Comparison of ENCODE assay signal across 1 cellular context in the genomic region with DNA sequence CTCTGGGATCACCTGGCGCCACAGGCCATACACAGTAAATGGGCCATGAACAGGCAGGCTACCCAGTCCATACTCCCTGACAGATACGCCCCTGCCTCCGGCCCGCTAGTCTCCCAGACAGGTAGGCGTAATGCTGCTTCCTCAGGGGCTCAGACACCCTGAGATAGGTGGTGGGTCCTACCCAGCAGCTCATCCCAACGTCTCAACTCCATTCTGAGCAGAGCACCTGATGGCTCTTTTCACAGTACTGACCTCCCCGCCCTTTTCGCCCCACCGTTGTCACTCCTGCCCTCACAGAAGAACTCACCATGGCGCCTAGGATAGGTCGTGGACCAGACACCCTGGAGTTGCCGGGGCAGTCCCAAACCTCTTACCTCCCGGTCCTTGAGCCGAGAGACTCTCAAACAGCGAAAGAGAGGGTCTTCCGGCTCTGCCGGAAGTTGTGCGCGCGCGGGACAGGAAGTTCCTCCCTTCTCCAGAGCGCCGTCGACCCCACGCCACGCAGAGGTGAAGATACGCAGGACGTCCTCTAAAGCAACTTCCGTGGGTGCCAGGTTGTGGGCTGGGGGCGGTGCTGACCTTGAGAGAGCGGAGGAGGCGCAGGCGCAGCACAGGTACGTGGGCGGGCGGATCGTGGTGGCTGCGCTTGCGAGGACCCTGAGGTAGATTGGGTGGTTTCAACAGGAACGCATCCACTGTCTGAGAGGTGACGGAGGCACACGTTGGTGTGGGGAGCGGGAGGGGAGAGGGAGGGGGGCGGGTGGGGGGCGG.
TF ChIP-seq lines count a peak whose summit lies in the region.

A gene (minus strand): TSS at position 432 of the 771 bp plus-strand sequence. CDS start 122 bp downstream, at position 310.

TF ChIP-seq in K562, 482 proteins besides CTCF, POLR2A, EP300 and RAD21 (continued from another document):
- TF ChIP-seq, protein P1, sequence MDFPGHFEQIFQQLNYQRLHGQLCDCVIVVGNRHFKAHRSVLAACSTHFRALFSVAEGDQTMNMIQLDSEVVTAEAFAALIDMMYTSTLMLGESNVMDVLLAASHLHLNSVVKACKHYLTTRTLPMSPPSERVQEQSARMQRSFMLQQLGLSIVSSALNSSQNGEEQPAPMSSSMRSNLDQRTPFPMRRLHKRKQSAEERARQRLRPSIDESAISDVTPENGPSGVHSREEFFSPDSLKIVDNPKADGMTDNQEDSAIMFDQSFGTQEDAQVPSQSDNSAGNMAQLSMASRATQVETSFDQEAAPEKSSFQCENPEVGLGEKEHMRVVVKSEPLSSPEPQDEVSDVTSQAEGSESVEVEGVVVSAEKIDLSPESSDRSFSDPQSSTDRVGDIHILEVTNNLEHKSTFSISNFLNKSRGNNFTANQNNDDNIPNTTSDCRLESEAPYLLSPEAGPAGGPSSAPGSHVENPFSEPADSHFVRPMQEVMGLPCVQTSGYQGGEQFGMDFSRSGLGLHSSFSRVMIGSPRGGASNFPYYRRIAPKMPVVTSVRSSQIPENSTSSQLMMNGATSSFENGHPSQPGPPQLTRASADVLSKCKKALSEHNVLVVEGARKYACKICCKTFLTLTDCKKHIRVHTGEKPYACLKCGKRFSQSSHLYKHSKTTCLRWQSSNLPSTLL (IDR thresholded peaks at IDR 0.05), result no peak
- TF ChIP-seq DNMT1 (IDR thresholded peaks at IDR 0.05) (no peak), L3MBTL2 (IDR thresholded peaks at IDR 0.05) (peak; percentile 68), ZNF77 (CRISPR knock-in tag; IDR thresholded peaks at IDR 0.05) (no peak), ETV1 (tag; conservative IDR thresholded peaks at IDR 0.05; ENCODE audit: low read depth) (peak; percentile 70), SREBF2 (CRISPR knock-in tag; IDR thresholded peaks at IDR 0.05) (no peak), ZNF444 (CRISPR knock-in tag; IDR thresholded peaks at IDR 0.05) (no peak), POLR2B (IDR thresholded peaks at IDR 0.05; ENCODE audit: low read depth, partially characterized antibody) (peak; percentile 80), PTTG1 (tag; IDR thresholded peaks at IDR 0.05; ENCODE audit: low read depth) (no peak), DPF2 (IDR thresholded peaks at IDR 0.05) (no peak), ZFP36 (IDR thresholded peaks at IDR 0.05; ENCODE audit: low read depth, low read length, partially characterized antibody) (no peak), CREM (IDR thresholded peaks at IDR 0.05; ENCODE audit: low read depth) (peak; percentile 88), MEF2A (IDR thresholded peaks at IDR 0.05; ENCODE audit: control insufficient read depth, low read depth, low read length) (no peak), ZNF184 (CRISPR knock-in tag; IDR thresholded peaks at IDR 0.05) (no peak), ARHGAP35 (IDR thresholded peaks at IDR 0.05; ENCODE audit: partially characterized antibody) (no peak), HNRNPH1 (optimal IDR thresholded peaks at IDR 0.05; ENCODE audit: low read depth, low read length) (no peak), ZFPM2 (CRISPR knock-in tag; IDR thresholded peaks at IDR 0.05) (no peak)
- TF ChIP-seq, protein P2, sequence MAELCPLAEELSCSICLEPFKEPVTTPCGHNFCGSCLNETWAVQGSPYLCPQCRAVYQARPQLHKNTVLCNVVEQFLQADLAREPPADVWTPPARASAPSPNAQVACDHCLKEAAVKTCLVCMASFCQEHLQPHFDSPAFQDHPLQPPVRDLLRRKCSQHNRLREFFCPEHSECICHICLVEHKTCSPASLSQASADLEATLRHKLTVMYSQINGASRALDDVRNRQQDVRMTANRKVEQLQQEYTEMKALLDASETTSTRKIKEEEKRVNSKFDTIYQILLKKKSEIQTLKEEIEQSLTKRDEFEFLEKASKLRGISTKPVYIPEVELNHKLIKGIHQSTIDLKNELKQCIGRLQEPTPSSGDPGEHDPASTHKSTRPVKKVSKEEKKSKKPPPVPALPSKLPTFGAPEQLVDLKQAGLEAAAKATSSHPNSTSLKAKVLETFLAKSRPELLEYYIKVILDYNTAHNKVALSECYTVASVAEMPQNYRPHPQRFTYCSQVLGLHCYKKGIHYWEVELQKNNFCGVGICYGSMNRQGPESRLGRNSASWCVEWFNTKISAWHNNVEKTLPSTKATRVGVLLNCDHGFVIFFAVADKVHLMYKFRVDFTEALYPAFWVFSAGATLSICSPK (IDR thresholded peaks at IDR 0.05; ENCODE audit: borderline replicate concordance), result no peak
- TF ChIP-seq, protein P3, sequence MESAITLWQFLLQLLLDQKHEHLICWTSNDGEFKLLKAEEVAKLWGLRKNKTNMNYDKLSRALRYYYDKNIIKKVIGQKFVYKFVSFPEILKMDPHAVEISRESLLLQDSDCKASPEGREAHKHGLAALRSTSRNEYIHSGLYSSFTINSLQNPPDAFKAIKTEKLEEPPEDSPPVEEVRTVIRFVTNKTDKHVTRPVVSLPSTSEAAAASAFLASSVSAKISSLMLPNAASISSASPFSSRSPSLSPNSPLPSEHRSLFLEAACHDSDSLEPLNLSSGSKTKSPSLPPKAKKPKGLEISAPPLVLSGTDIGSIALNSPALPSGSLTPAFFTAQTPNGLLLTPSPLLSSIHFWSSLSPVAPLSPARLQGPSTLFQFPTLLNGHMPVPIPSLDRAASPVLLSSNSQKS (CRISPR knock-in tag; IDR thresholded peaks at IDR 0.05), result no peak
- TF ChIP-seq, protein P4, sequence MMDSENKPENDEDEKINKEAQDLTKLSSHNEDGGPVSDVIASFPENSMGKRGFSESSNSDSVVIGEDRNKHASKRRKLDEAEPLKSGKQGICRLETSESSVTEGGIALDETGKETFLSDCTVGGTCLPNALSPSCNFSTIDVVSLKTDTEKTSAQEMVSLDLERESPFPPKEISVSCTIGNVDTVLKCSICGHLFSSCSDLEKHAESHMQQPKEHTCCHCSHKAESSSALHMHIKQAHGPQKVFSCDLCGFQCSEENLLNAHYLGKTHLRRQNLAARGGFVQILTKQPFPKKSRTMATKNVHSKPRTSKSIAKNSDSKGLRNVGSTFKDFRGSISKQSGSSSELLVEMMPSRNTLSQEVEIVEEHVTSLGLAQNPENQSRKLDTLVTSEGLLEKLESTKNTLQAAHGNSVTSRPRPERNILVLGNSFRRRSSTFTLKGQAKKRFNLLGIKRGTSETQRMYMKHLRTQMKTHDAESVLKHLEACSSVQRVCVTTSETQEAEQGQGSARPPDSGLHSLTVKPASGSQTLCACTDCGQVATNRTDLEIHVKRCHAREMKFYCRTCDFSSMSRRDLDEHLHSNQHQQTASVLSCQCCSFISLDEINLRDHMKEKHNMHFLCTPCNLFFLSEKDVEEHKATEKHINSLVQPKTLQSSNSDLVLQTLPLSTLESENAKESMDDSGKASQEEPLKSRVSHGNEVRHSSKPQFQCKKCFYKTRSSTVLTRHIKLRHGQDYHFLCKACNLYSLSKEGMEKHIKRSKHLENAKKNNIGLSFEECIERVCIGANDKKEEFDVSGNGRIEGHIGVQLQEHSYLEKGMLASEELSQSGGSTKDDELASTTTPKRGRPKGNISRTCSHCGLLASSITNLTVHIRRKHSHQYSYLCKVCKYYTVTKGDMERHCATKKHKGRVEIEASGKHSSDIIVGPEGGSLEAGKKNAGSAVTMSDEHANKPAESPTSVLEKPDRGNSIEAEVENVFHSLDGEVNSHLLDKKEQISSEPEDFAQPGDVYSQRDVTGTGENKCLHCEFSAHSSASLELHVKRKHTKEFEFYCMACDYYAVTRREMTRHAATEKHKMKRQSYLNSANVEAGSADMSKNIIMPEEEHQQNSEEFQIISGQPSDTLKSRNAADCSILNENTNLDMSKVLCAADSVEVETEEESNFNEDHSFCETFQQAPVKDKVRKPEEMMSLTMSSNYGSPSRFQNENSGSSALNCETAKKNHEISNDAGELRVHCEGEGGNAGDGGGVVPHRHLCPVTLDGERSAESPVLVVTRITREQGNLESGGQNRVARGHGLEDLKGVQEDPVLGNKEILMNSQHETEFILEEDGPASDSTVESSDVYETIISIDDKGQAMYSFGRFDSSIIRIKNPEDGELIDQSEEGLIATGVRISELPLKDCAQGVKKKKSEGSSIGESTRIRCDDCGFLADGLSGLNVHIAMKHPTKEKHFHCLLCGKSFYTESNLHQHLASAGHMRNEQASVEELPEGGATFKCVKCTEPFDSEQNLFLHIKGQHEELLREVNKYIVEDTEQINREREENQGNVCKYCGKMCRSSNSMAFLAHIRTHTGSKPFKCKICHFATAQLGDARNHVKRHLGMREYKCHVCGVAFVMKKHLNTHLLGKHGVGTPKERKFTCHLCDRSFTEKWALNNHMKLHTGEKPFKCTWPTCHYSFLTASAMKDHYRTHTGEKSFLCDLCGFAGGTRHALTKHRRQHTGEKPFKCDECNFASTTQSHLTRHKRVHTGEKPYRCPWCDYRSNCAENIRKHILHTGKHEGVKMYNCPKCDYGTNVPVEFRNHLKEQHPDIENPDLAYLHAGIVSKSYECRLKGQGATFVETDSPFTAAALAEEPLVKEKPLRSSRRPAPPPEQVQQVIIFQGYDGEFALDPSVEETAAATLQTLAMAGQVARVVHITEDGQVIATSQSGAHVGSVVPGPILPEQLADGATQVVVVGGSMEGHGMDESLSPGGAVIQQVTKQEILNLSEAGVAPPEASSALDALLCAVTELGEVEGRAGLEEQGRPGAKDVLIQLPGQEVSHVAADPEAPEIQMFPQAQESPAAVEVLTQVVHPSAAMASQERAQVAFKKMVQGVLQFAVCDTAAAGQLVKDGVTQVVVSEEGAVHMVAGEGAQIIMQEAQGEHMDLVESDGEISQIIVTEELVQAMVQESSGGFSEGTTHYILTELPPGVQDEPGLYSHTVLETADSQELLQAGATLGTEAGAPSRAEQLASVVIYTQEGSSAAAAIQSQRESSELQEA (IDR thresholded peaks at IDR 0.05; ENCODE audit: low read depth), result no peak
- TF ChIP-seq, protein P5, sequence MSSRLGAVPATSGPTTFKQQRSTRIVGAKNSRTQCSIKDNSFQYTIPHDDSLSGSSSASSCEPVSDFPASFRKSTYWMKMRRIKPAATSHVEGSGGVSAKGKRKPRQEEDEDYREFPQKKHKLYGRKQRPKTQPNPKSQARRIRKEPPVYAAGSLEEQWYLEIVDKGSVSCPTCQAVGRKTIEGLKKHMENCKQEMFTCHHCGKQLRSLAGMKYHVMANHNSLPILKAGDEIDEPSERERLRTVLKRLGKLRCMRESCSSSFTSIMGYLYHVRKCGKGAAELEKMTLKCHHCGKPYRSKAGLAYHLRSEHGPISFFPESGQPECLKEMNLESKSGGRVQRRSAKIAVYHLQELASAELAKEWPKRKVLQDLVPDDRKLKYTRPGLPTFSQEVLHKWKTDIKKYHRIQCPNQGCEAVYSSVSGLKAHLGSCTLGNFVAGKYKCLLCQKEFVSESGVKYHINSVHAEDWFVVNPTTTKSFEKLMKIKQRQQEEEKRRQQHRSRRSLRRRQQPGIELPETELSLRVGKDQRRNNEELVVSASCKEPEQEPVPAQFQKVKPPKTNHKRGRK (tag; IDR thresholded peaks at IDR 0.05), result no peak
- TF ChIP-seq, protein P6, sequence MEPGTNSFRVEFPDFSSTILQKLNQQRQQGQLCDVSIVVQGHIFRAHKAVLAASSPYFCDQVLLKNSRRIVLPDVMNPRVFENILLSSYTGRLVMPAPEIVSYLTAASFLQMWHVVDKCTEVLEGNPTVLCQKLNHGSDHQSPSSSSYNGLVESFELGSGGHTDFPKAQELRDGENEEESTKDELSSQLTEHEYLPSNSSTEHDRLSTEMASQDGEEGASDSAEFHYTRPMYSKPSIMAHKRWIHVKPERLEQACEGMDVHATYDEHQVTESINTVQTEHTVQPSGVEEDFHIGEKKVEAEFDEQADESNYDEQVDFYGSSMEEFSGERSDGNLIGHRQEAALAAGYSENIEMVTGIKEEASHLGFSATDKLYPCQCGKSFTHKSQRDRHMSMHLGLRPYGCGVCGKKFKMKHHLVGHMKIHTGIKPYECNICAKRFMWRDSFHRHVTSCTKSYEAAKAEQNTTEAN (CRISPR knock-in tag; IDR thresholded peaks at IDR 0.05), result no peak
- TF ChIP-seq, protein P7, sequence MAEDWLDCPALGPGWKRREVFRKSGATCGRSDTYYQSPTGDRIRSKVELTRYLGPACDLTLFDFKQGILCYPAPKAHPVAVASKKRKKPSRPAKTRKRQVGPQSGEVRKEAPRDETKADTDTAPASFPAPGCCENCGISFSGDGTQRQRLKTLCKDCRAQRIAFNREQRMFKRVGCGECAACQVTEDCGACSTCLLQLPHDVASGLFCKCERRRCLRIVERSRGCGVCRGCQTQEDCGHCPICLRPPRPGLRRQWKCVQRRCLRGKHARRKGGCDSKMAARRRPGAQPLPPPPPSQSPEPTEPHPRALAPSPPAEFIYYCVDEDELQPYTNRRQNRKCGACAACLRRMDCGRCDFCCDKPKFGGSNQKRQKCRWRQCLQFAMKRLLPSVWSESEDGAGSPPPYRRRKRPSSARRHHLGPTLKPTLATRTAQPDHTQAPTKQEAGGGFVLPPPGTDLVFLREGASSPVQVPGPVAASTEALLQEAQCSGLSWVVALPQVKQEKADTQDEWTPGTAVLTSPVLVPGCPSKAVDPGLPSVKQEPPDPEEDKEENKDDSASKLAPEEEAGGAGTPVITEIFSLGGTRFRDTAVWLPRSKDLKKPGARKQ (CRISPR knock-in tag; IDR thresholded peaks at IDR 0.05), result no peak
- TF ChIP-seq, protein P8, sequence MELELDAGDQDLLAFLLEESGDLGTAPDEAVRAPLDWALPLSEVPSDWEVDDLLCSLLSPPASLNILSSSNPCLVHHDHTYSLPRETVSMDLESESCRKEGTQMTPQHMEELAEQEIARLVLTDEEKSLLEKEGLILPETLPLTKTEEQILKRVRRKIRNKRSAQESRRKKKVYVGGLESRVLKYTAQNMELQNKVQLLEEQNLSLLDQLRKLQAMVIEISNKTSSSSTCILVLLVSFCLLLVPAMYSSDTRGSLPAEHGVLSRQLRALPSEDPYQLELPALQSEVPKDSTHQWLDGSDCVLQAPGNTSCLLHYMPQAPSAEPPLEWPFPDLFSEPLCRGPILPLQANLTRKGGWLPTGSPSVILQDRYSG (tag; conservative IDR thresholded peaks at IDR 0.05; ENCODE audit: low read depth), result no peak
